1 cellular context compared by ENCODE assay signal in the genomic region with DNA sequence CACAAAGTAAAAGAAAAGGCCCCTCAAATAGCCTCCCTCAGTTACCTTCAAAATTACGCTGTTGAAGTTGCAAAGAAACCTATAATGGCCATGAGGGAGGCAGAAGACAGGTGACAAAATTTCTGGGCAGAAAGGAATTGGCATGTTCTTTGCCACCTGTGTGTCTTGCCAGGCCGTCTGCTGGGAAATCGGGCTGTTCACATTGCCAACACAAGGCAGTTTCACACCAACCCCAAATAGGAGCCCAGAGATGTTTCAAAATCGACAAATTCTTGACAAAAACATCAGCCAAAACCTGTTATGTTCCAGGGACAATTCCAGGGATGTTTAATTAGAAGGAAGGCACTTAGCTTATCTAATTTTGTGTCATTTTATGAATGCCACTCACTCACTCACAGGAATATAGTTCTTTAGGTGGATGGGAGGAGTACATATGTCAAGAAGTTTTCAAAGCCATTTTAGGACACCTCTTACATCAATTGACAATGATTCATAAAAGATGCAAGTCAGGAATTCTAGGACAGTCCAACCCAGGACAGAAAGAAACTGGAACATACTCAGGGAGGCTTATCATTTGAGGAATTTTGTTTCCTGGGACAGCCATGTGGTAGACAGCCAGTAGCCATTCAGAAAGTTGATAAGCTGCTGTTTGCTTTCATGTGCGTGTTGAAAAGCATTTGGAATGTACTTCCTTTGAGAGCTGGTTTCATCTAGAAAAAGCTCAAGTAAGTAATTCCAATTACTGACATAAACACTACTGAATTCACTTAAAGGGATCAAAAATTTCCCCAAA.
TF ChIP-seq lines count a peak whose summit lies in the region.

No MANE protein-coding gene starts in this region.

TF ChIP-seq in HepG2, 621 proteins besides CTCF, POLR2A, EP300 and RAD21 (continued from another document):
- no peak for TF ChIP-seq MYPOP (CRISPR knock-in tag; IDR thresholded peaks at IDR 0.05)
- TF ChIP-seq ISL2 (CRISPR knock-in tag; IDR thresholded peaks at IDR 0.05), result no peak
- TF ChIP-seq ZNF569 (CRISPR knock-in tag; IDR thresholded peaks at IDR 0.05; ENCODE audit: borderline replicate concordance), result no peak
- TF ChIP-seq ZNF382 (CRISPR knock-in tag; IDR thresholded peaks at IDR 0.05; ENCODE audit: borderline replicate concordance), result no peak
- TF ChIP-seq ZMYM2 (CRISPR knock-in tag; IDR thresholded peaks at IDR 0.05), result no peak
- TF ChIP-seq ZNF530 (CRISPR knock-in tag; IDR thresholded peaks at IDR 0.05; ENCODE audit: low read depth), result no peak
- TF ChIP-seq ZNF570 (CRISPR knock-in tag; IDR thresholded peaks at IDR 0.05; ENCODE audit: borderline replicate concordance), result no peak
- TF ChIP-seq TEF (CRISPR knock-in tag; IDR thresholded peaks at IDR 0.05), result no peak
- TF ChIP-seq MEIS1 (CRISPR knock-in tag; IDR thresholded peaks at IDR 0.05; ENCODE audit: borderline replicate concordance), result no peak
- no peak for TF ChIP-seq HCFC1 (IDR thresholded peaks at IDR 0.05; ENCODE audit: low read depth, low read length)
- no peak for TF ChIP-seq KMT2B (CRISPR knock-in tag; IDR thresholded peaks at IDR 0.05)
- TF ChIP-seq ZNF678 (CRISPR knock-in tag; IDR thresholded peaks at IDR 0.05), result no peak
- no peak for TF ChIP-seq SALL1 (CRISPR knock-in tag; IDR thresholded peaks at IDR 0.05)
TF ChIP-seq in HepG2: peak in this region for 0.
